Comparison of ENCODE assay signal across 8 cellular contexts in the genomic region with DNA sequence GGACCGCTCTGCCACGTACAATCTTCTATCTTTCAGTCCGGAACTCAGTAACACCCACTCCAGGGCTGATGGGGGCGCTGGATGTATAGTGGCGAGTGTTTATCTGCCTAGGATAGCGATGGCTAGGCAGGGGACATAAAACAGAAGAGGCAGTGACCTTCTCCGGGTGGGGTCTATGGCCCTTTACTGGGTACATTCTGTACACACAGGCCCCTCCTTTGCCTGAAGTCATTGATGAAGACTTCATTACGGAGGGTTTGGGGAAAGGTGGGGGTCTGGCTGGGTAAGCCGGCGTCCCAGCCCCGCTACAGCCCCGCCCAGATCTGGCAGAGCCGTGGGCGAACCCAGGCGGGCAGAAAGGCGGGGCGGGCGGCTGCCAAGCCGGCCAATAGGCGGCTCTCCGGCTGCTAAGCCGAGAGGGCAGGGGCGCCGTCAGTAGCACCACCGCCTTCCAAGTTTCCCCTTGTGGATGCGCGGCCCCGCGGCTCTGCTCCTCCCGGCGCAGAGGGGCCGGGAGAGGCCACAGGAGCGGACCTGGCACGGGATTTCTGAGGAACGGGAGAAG. TPM values are rescaled to one million over a fixed set of nuclear protein-coding genes. Genes with fewer than 3 reads are reported as not detected.
A peak's percentile ranks its signal among the peaks of the same experiment; 100 is the strongest.
DNase-seq lines count a peak whose midpoint lies in the region; ATAC-seq and TF ChIP-seq lines count a peak whose summit lies in the region.

Gene CHST7 (plus strand): TSS at position 435 of the 565 bp plus-strand sequence. CDS start 167 bp downstream, outside the sequence.

- 0 out of 2 replicates have a peak, but pooled peaks have one; percentile 13 for TF ChIP-seq CTCF in KMS-11 (conservative IDR thresholded peaks at IDR 0.05; ENCODE audit: low read depth, low read length)
- peak; percentile 46 for TF ChIP-seq CTCF in RWPE2 (IDR thresholded peaks at IDR 0.05; ENCODE audit: poor library complexity, severe bottlenecking)
- TF ChIP-seq CTCF in neural progenitor cell (IDR thresholded peaks at IDR 0.05), result peak; percentile 42

- peaks cover 5% of the 10 kb centered on the region for H3K27me3 Mint-ChIP-seq in neural progenitor cell (ENCODE audit: insufficient read depth, low read depth)

- peak within 1 kb of the TSS; percentile 85 for H3K4me3 Mint-ChIP-seq in neural progenitor cell

- peak; percentile 88 for DNase-seq in DMS 273 (lab: John Stamatoyannopoulos, UW; ENCODE audit: unreplicated experiment)
- peak; percentile 56 for DNase-seq in RWPE2 (ENCODE audit: low spot score)
- peak; percentile 69 for DNase-seq in activated naive CD4-positive, alpha-beta T cell treated with Interleukin-2 at 50 U/mL for 16 hours
- DNase-seq in foreskin melanocyte, result peak; percentile 52
- peak; percentile 88 for DNase-seq in neural progenitor cell (ENCODE audit: low spot score)
- peak; percentile 55 for DNase-seq in ureter (ENCODE audit: low spot score)

- peak within 1 kb of the TSS; percentile 46 for H3K9ac ChIP-seq in KMS-11
- H3K9ac ChIP-seq in neural progenitor cell, result no peak within 1 kb of the TSS

- no peak within 1 kb of the TSS for H3K27ac Mint-ChIP-seq in neural progenitor cell

- H3K27me3 ChIP-seq in KMS-11 (ENCODE audit: insufficient read depth, low read depth) (no peaks in the 10 kb centered on the region), RWPE2 (ENCODE audit: insufficient read depth, poor library complexity, severe bottlenecking) (no peaks in the 10 kb centered on the region), neural progenitor cell (peaks cover 19% of the 10 kb centered on the region)

- H3K4me1 ChIP-seq in KMS-11 (ENCODE audit: low read depth, poor library complexity, severe bottlenecking) (peaks cover 24% of the 10 kb centered on the region), RWPE2 (ENCODE audit: insufficient read depth, poor library complexity, severe bottlenecking) (peaks cover 7% of the 10 kb centered on the region), neural progenitor cell (no peaks in the 10 kb centered on the region)

- H3K79me2 ChIP-seq in KMS-11 (ENCODE audit: insufficient read depth, low read depth) (no peaks in the 10 kb centered on the region), neural progenitor cell (ENCODE audit: low read depth) (no peaks in the 10 kb centered on the region)

- ATAC-seq in GM21576 (IDR thresholded peaks at IDR 0.05; ENCODE audit: unreplicated experiment) (peak; percentile 34), RWPE2 (ENCODE audit: low read depth) (peak; percentile 74)

- H2AFZ ChIP-seq in KMS-11 (ENCODE audit: low read depth) (peak within 1 kb of the TSS; percentile 83), neural progenitor cell (replicated peaks) (peak within 1 kb of the TSS; percentile 72)

- H3K4me1 Mint-ChIP-seq in neural progenitor cell, result peaks cover 16% of the 10 kb centered on the region

- H3K36me3 ChIP-seq in KMS-11 (ENCODE audit: insufficient read depth), result no peaks in the 10 kb centered on the region
- no peaks in the 10 kb centered on the region for H3K36me3 ChIP-seq in RWPE2 (ENCODE audit: low read depth)
- H3K36me3 ChIP-seq in neural progenitor cell, result no peaks in the 10 kb centered on the region

- H4K20me1 ChIP-seq in KMS-11 (ENCODE audit: insufficient read depth), result no peaks in the 10 kb centered on the region
- H4K20me1 ChIP-seq in neural progenitor cell (ENCODE audit: low read depth), result peaks cover 9% of the 10 kb centered on the region

- peaks cover 11% of the 10 kb centered on the region for H3F3A ChIP-seq in neural progenitor cell (ENCODE audit: low read depth)

- H3K36me3 Mint-ChIP-seq in neural progenitor cell, result peaks cover 2% of the 10 kb centered on the region

- H3K9me3 Mint-ChIP-seq in neural progenitor cell, result peaks cover 6% of the 10 kb centered on the region

- H3K4me2 ChIP-seq in KMS-11 (peak within 1 kb of the TSS; percentile 66), neural progenitor cell (peak within 1 kb of the TSS; percentile 85)

- H3K9me3 ChIP-seq in RWPE2 (ENCODE audit: severe bottlenecking) (no peaks in the 10 kb centered on the region), neural progenitor cell (ENCODE audit: low read depth) (no peaks in the 10 kb centered on the region)

- H3K27ac ChIP-seq in KMS-11, result peak within 1 kb of the TSS; percentile 67
- H3K27ac ChIP-seq in RWPE2 (ENCODE audit: poor library complexity, severe bottlenecking), result peak within 1 kb of the TSS; percentile 29
- no peak within 1 kb of the TSS for H3K27ac ChIP-seq in neural progenitor cell

- H3K4me3 ChIP-seq in KMS-11 (IDR thresholded peaks at IDR 0.05; ENCODE audit: insufficient read depth, low read depth, low read length), result no peak within 1 kb of the TSS
- H3K4me3 ChIP-seq in RWPE2 (ENCODE audit: severe bottlenecking), result peak within 1 kb of the TSS; percentile 60
- H3K4me3 ChIP-seq in neural progenitor cell, result peak within 1 kb of the TSS; percentile 59

RNA-seq across cellular contexts. Expression of gene CHST7, which starts in this region (rescaled TPM):
- total RNA-seq in neural progenitor cell (ENCODE audit: low replicate concordance) (5.6 and 10.4 TPM in 2 replicates), ureter (7.8 TPM)
